8 cellular contexts compared by ENCODE assay signal in genomic region chr1:202806845-202807366, GRCh38.
A peak's percentile ranks its signal among the peaks of the same experiment; 100 is the strongest.
DNase-seq lines count a peak whose midpoint lies in the region; ATAC-seq, FAIRE-seq and TF ChIP-seq lines count a peak whose summit lies in the region.

No MANE protein-coding gene starts in this region.

- H3K4me1 ChIP-seq in Loucy (ENCODE audit: insufficient read depth, low read length, poor library complexity, severe bottlenecking): peaks cover 55% of the 10 kb centered on the region
- H3K4me1 ChIP-seq in neutrophil (ENCODE audit: control insufficient read depth in 1 of 2, insufficient read depth in 1 of 2, low read depth in 1 of 2, low read length in 1 of 2): peaks cover 66 to 80% of the 10 kb centered on the region in 2 experiments

- H3K27ac ChIP-seq in neutrophil: peak overlapping the region; percentile 89

- FAIRE-seq in D721Med (lab: Jason Lieb, UNC): no peak

- H3K27me3 ChIP-seq in Loucy (ENCODE audit: insufficient read depth, low read length, poor library complexity, severe bottlenecking) (no peaks in the 10 kb centered on the region), neutrophil (peaks cover 7% of the 10 kb centered on the region)

- no peaks in the 10 kb centered on the region for H3K9me2 ChIP-seq in Loucy (replicated peaks; ENCODE audit: low read depth, low read length)

- DNase-seq in D721Med (ENCODE audit: insufficient read length, low spot score) (peak; percentile 52), germinal center (ENCODE audit: low spot score) (peak; percentile 32)
- peak; percentile 57 to 62 for DNase-seq in activated T-cell treated with anti-CD3 and anti-CD28 coated beads, Interleukin-2, amount 50 U/mL, for 48 hours

- H3F3A ChIP-seq in Loucy (ENCODE audit: low read depth): 0 out of 2 replicates have a peak, but pooled peaks cover 7% of the 10 kb centered on the region

- H3K36me3 ChIP-seq in Loucy (ENCODE audit: insufficient read depth, low read length) (no peaks in the 10 kb centered on the region), neutrophil (no peaks in the 10 kb centered on the region)

- H3K4me3 ChIP-seq in Loucy (ENCODE audit: low read length, poor library complexity, severe bottlenecking) (peak overlapping the region; percentile 92), neutrophil (ENCODE audit: low read depth in 1 of 2, low read length in 1 of 2) (peak overlapping the region; percentile 93 to 96)

- ATAC-seq in HG02571 (IDR thresholded peaks at IDR 0.05; ENCODE audit: unreplicated experiment) (no peak), HG03571 (IDR thresholded peaks at IDR 0.05; ENCODE audit: unreplicated experiment) (no peak), HG03565 (IDR thresholded peaks at IDR 0.05; ENCODE audit: unreplicated experiment) (no peak)

- peak overlapping the region; percentile 97 for H3K9ac ChIP-seq in Loucy (ENCODE audit: low read depth, low read length, poor library complexity, severe bottlenecking)

- peak overlapping the region; percentile 83 for H3K4me2 ChIP-seq in Loucy (ENCODE audit: low read depth, low read length, poor library complexity, severe bottlenecking)

- H3K79me2 ChIP-seq in Loucy (ENCODE audit: insufficient read depth, low read length): peaks cover 83% of the 10 kb centered on the region

- TF ChIP-seq CTCF in D721Med (IDR thresholded peaks at IDR 0.05; ENCODE audit: insufficient read depth, missing control alignments) (no peak), Loucy (conservative IDR thresholded peaks at IDR 0.05; ENCODE audit: low read length) (no peak), neutrophil (IDR thresholded peaks at IDR 0.05) (no peak)

- H4K20me1 ChIP-seq in Loucy (ENCODE audit: insufficient read depth, low read length, poor library complexity, severe bottlenecking): peaks cover 37% of the 10 kb centered on the region

- no peaks in the 10 kb centered on the region for H3K9me3 ChIP-seq in Loucy (ENCODE audit: insufficient read depth, low read depth, low read length)
- no peaks in the 10 kb centered on the region for H3K9me3 ChIP-seq in neutrophil

- 0 out of 2 replicates have a peak overlapping the region, but pooled peaks have one; percentile 11 for H2AFZ ChIP-seq in Loucy (ENCODE audit: low read length)
